Comparison of ENCODE assay signal across 21 cellular contexts in the genomic region with DNA sequence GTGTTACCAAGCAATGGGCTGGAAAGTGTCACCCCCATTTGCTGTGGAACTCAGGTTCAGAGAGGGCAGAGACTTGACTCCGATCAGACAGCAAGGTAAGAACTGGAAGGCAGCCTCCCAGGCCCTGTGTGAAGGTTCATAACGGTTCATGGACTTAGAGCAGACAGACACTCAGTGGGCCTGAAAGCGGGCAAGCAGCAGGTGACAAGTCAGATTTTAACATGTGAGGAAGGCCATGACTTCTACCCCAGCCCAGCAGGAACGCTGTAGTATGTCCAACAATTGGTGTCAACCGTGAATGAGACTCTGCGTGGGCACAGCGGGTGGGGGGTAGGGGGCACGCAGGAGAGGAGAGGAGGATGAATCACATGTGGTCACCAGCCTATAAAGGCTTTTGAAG.
"Had no signal": no experiment of that assay in that cellular context is flagged by ENCODE, and none has a peak within 500 bp of the region (broad histone marks: within the 10 kb centered on the region; RNA-seq: fewer than 3 reads in every experiment).

No MANE protein-coding gene starts in this region.

- H3K27ac Mint-ChIP-seq: activated CD8-positive, alpha-beta T cell treated with anti-CD3 and anti-CD28 coated beads for 36 hours; activated naive CD4-positive, alpha-beta T cell treated with anti-CD3 and anti-CD28 coated beads, Interleukin-2, amount 50 U/mL, for 72 hours; dendritic cell treated with granulocyte-macrophage colony-stimulating factor and Interleukin-4, amounts not matched to agents 40 ng/mL and 50 ng/mL, for 4 days; mesothelial cell of epicardium; progenitor cell of endocrine pancreas; stimulated activated naive CD8-positive, alpha-beta T cell treated with anti-CD3 and anti-CD28 coated beads, Interleukin-15, Interleukin-2, amounts not matched to agents 100 ng/mL and 50 ng/mL, for 24 hours; type B pancreatic cell had no signal

- DNase-seq: activated CD4-positive, alpha-beta T cell treated with anti-CD3 and anti-CD28 coated beads for 48 hours; activated CD8-positive, alpha-beta T cell treated with anti-CD3 and anti-CD28 coated beads for 36 hours; activated gamma-delta T cell treated with Interleukin-2 at 50 U/mL for 16 hours; activated T-cell treated with anti-CD3 and anti-CD28 coated beads, Interleukin-2, amount 50 U/mL, for 48 hours; adrenal gland; effector CD8-positive, alpha-beta T cell; esophagus squamous epithelium; left colon; lower lobe of right lung; right cardiac atrium; SW 1271; T-helper 2 cell had no signal

- H3K4me1 ChIP-seq: adrenal gland, esophagus squamous epithelium, lower lobe of right lung, suprapubic skin had no signal

- H3K27me3 ChIP-seq: adrenal gland, esophagus squamous epithelium, suprapubic skin had no signal

- H3K9me3 ChIP-seq: adrenal gland, esophagus squamous epithelium, lower lobe of right lung, suprapubic skin had no signal

- H3K4me3 ChIP-seq: adrenal gland, esophagus squamous epithelium, lower lobe of right lung, skin epidermis, suprapubic skin had no signal

- H3K27me3 Mint-ChIP-seq: activated CD8-positive, alpha-beta T cell treated with anti-CD3 and anti-CD28 coated beads for 36 hours; dendritic cell treated with granulocyte-macrophage colony-stimulating factor and Interleukin-4, amounts not matched to agents 40 ng/mL and 50 ng/mL, for 4 days; stimulated activated naive CD8-positive, alpha-beta T cell treated with anti-CD3 and anti-CD28 coated beads, Interleukin-15, Interleukin-2, amounts not matched to agents 100 ng/mL and 50 ng/mL, for 24 hours; type B pancreatic cell had no signal

- H3K27ac ChIP-seq: adrenal gland, esophagus squamous epithelium, lower lobe of right lung, skin epidermis, suprapubic skin had no signal

- ATAC-seq: activated CD8-positive, alpha-beta T cell treated with anti-CD3 and anti-CD28 coated beads for 36 hours; activated naive CD4-positive, alpha-beta T cell treated with anti-CD3 and anti-CD28 coated beads, Interleukin-2, amount 50 U/mL, for 72 hours; left colon; lower lobe of right lung; right cardiac atrium had no signal

- H3K9me3 Mint-ChIP-seq: activated CD8-positive, alpha-beta T cell treated with anti-CD3 and anti-CD28 coated beads for 36 hours; activated naive CD4-positive, alpha-beta T cell treated with anti-CD3 and anti-CD28 coated beads, Interleukin-2, amount 50 U/mL, for 72 hours; dendritic cell treated with granulocyte-macrophage colony-stimulating factor and Interleukin-4, amounts not matched to agents 40 ng/mL and 50 ng/mL, for 4 days; mesothelial cell of epicardium; neural crest cell; stimulated activated naive CD8-positive, alpha-beta T cell treated with anti-CD3 and anti-CD28 coated beads, Interleukin-15, Interleukin-2, amounts not matched to agents 100 ng/mL and 50 ng/mL, for 24 hours; type B pancreatic cell had no signal

- H3K36me3 Mint-ChIP-seq: activated naive CD4-positive, alpha-beta T cell treated with anti-CD3 and anti-CD28 coated beads, Interleukin-2, amount 50 U/mL, for 72 hours; mesothelial cell of epicardium had no signal

- H3K4me3 Mint-ChIP-seq: activated CD8-positive, alpha-beta T cell treated with anti-CD3 and anti-CD28 coated beads for 36 hours; dendritic cell treated with granulocyte-macrophage colony-stimulating factor and Interleukin-4, amounts not matched to agents 40 ng/mL and 50 ng/mL, for 4 days; mesothelial cell of epicardium; neural crest cell; stimulated activated naive CD8-positive, alpha-beta T cell treated with anti-CD3 and anti-CD28 coated beads, Interleukin-15, Interleukin-2, amounts not matched to agents 100 ng/mL and 50 ng/mL, for 24 hours; type B pancreatic cell had no signal

- H3K36me3 ChIP-seq: adrenal gland, esophagus squamous epithelium, lower lobe of right lung, suprapubic skin had no signal
